1 cellular context compared by ENCODE assay signal in the genomic region with DNA sequence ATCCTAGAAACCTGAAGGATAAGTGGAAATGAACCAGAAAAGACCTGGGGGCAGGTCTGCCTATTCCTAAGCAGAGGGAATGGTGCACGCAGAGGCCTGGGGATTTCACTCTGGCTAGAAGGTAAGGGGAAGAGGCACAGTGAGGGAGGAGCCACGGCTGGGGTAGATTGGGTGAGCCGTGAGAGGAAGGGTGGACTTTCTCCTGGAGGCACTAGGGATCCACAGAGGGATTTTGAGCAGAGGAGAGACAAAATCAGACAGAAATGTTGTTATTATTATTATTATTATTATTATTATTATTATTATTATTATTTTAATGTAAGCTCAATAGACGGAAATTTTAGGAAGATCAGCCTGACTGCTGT.
TF ChIP-seq lines count a peak whose summit lies in the region.

No MANE protein-coding gene starts in this region.

TF ChIP-seq in H1, 55 proteins besides CTCF, POLR2A, EP300 and RAD21:
- no peak for TF ChIP-seq SIX5 (IDR thresholded peaks at IDR 0.05; ENCODE audit: low read depth, low read length)
- TF ChIP-seq, protein P1, sequence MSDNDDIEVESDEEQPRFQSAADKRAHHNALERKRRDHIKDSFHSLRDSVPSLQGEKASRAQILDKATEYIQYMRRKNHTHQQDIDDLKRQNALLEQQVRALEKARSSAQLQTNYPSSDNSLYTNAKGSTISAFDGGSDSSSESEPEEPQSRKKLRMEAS (IDR thresholded peaks at IDR 0.05), result no peak
- TF ChIP-seq SP1 (IDR thresholded peaks at IDR 0.05; ENCODE audit: low read depth, low read length), result no peak
- no peak for TF ChIP-seq CREB1 (IDR thresholded peaks at IDR 0.05)
- TF ChIP-seq SP4 (IDR thresholded peaks at IDR 0.05; ENCODE audit: low read length), result no peak
